In genomic region chr4:77449996-77450395, GRCh38 we compare ENCODE assay signal across 21 cellular contexts.
DNase-seq lines count a peak whose midpoint lies in the region; ATAC-seq and TF ChIP-seq lines count a peak whose summit lies in the region.
"Had no signal": no experiment of that assay in that cellular context is flagged by ENCODE, and none has a peak within 500 bp of the region (broad histone marks: within the 10 kb centered on the region; RNA-seq: fewer than 3 reads in every experiment).

No MANE protein-coding gene starts in this region.

- H4K20me1 ChIP-seq in SK-N-SH (ENCODE audit: insufficient read depth): no peaks in the 10 kb centered on the region
- H4K20me1 ChIP-seq: BLaER1 had no signal

- no peaks in the 10 kb centered on the region for H3K36me3 ChIP-seq in SK-N-SH (replicated peaks in 1 of 2; ENCODE audit: control insufficient read depth in 1 of 2, insufficient read depth in 2 of 2, low read length in 1 of 2)
- no peaks in the 10 kb centered on the region for H3K36me3 ChIP-seq in mesenchymal stem cell (ENCODE audit: control insufficient read depth in 1 of 2, insufficient read depth in 2 of 2, low read depth in 1 of 2, low read length in 2 of 2)
- H3K36me3 ChIP-seq: BLaER1 had no signal

- no peaks in the 10 kb centered on the region for H3K9me2 ChIP-seq in SK-N-SH

- H3K4ac ChIP-seq in mesenchymal stem cell (ENCODE audit: low read depth in 1 of 2, low read length in 2 of 2): no peak overlapping the region

- TF ChIP-seq EP300 in SK-N-SH (IDR thresholded peaks at IDR 0.05; ENCODE audit: borderline replicate concordance in 1 of 2, low read depth in 1 of 2, low read length in 1 of 2): no peak
- no peak for TF ChIP-seq EP300 in Ishikawa (IDR thresholded peaks at IDR 0.05; ENCODE audit: borderline replicate concordance)

- H4K91ac ChIP-seq in mesenchymal stem cell (ENCODE audit: low read length): no peak overlapping the region

- H3K4me2 ChIP-seq in SK-N-SH: no peak overlapping the region
- H3K4me2 ChIP-seq in mesenchymal stem cell (ENCODE audit: low read length, poor library complexity, severe bottlenecking): no peak overlapping the region
- H3K4me2 ChIP-seq: BLaER1 had no signal

- DNase-seq in SK-N-SH (no peak), fibroblast of pulmonary artery (ENCODE audit: low read depth) (peak; percentile 13), mesenchymal stem cell (no peak), SW 1271 (lab: John Stamatoyannopoulos, UW) (no peak)
- DNase-seq: Caco-2; CD4-positive, CD25-positive, alpha-beta regulatory T cell; CD8-positive, alpha-beta T cell; DMS153; DMS79; EL; GDM1; H9 had no signal

- no peak overlapping the region for H3K23ac ChIP-seq in mesenchymal stem cell (ENCODE audit: low read length in 2 of 2)

- H2AK5ac ChIP-seq in mesenchymal stem cell (ENCODE audit: low read length, severe bottlenecking): no peak overlapping the region

- H2BK15ac ChIP-seq in mesenchymal stem cell (ENCODE audit: low read depth, poor library complexity, severe bottlenecking): no peak overlapping the region

- no peak overlapping the region for H3K4me3 ChIP-seq in SK-N-SH (ENCODE audit: low read depth in 2 of 2, low read length in 1 of 2)
- H3K4me3 ChIP-seq in fibroblast of pulmonary artery (replicated peaks; ENCODE audit: low read depth, low read length): no peak overlapping the region
- H3K4me3 ChIP-seq in mesenchymal stem cell (ENCODE audit: insufficient read depth in 1 of 2, low read depth in 1 of 2, low read length in 2 of 2): peak overlapping the region in 1 of 2 experiments; percentile 10
- H3K4me3 ChIP-seq: BLaER1, GM12878 had no signal

- H2BK5ac ChIP-seq in mesenchymal stem cell (ENCODE audit: low read depth, low read length, poor library complexity, severe bottlenecking): no peak overlapping the region

- H3K79me1 ChIP-seq in mesenchymal stem cell (replicated peaks; ENCODE audit: low read length, poor library complexity, severe bottlenecking): no peaks in the 10 kb centered on the region

- H2BK120ac ChIP-seq in mesenchymal stem cell (ENCODE audit: low read depth, low read length): no peak overlapping the region

- POLR2A ChIA-PET in SK-N-SH (lab: Yijun Ruan, JAX): no interaction called here

- no peaks in the 10 kb centered on the region for H3K9me3 ChIP-seq in SK-N-SH
- H3K9me3 ChIP-seq in mesenchymal stem cell (ENCODE audit: control insufficient read depth, low read length): no peaks in the 10 kb centered on the region
- H3K9me3 ChIP-seq: BLaER1, Caco-2 had no signal

- no peak overlapping the region for H4K8ac ChIP-seq in mesenchymal stem cell (ENCODE audit: low read length)

- no peak overlapping the region for H3K14ac ChIP-seq in mesenchymal stem cell (ENCODE audit: low read length in 2 of 2)

- CTCF ChIA-PET in SK-N-SH (lab: Yijun Ruan, JAX): interaction anchor here (1.1 to 1.4 kb wide), 2 partner anchors 17 to 92 kb away, joined by 3 read pairs; no protein-coding TSS in a partner anchor

- WGBS in SK-N-SH (ENCODE audit: low lambda C conversion rate): 1% methylated on average over 4 of the region's 4 CpGs
- WGBS in mesenchymal stem cell: 63% methylated on average over 3 of the region's 4 CpGs

- no peak overlapping the region for H3K9ac ChIP-seq in SK-N-SH
- H3K9ac ChIP-seq in mesenchymal stem cell (ENCODE audit: low read length): peak overlapping the region; percentile 44
- H3K9ac ChIP-seq: BLaER1 had no signal

- TF ChIP-seq RAD21 in SK-N-SH (IDR thresholded peaks at IDR 0.05; ENCODE audit: low read length) (no peak), Ishikawa (IDR thresholded peaks at IDR 0.05; ENCODE audit: low read depth) (no peak)

- H3F3A ChIP-seq in SK-N-SH (replicated peaks; ENCODE audit: insufficient read depth): no peaks in the 10 kb centered on the region

- H3K27ac ChIP-seq in SK-N-SH (ENCODE audit: low read depth in 2 of 2, low read length in 1 of 2) (no peak overlapping the region), mesenchymal stem cell (ENCODE audit: low read length, poor library complexity, severe bottlenecking) (no peak overlapping the region)
- H3K27ac ChIP-seq: 22Rv1, BLaER1, C4-2B had no signal

- H3K27me3 ChIP-seq in SK-N-SH (ENCODE audit: insufficient read depth) (no peaks in the 10 kb centered on the region), mesenchymal stem cell (ENCODE audit: control insufficient read depth in 1 of 2, insufficient read depth in 1 of 2, low read length in 2 of 2) (peaks cover 0 to 34% of the 10 kb centered on the region in 2 experiments)
- H3K27me3 ChIP-seq: BLaER1 had no signal

- TF ChIP-seq CTCF in SK-N-SH (IDR thresholded peaks at IDR 0.05) (no peak), fibroblast of pulmonary artery (IDR thresholded peaks at IDR 0.05; ENCODE audit: low read length, missing control alignments) (no peak)

- H2BK12ac ChIP-seq in mesenchymal stem cell (ENCODE audit: low read length in 2 of 2): no peak overlapping the region

- ATAC-seq in SK-N-SH treated with all-trans-retinoic acid at 6 μM for 48 hours (no peak), HG03520 (IDR thresholded peaks at IDR 0.05; ENCODE audit: unreplicated experiment) (no peak), HG02884 (IDR thresholded peaks at IDR 0.05; ENCODE audit: unreplicated experiment) (no peak)
- ATAC-seq: CD8-positive, alpha-beta T cell; GM12878; HCT116 had no signal

- no peaks in the 10 kb centered on the region for H3K4me1 ChIP-seq in SK-N-SH (ENCODE audit: control insufficient read depth in 1 of 2, insufficient read depth in 2 of 2, low read depth in 1 of 2, low read length in 1 of 2)
- no peaks in the 10 kb centered on the region for H3K4me1 ChIP-seq in mesenchymal stem cell (ENCODE audit: control insufficient read depth, insufficient read depth, low read depth, low read length)
- H3K4me1 ChIP-seq: BLaER1, Caco-2 had no signal

- H2AFZ ChIP-seq in SK-N-SH (ENCODE audit: low read depth): no peak overlapping the region
- no peak overlapping the region for H2AFZ ChIP-seq in mesenchymal stem cell (ENCODE audit: low read depth, low read length)

- no peaks in the 10 kb centered on the region for H3K79me2 ChIP-seq in SK-N-SH (ENCODE audit: insufficient read depth)

- H3K18ac ChIP-seq in mesenchymal stem cell (ENCODE audit: low read depth in 1 of 2, low read length in 2 of 2): no peak overlapping the region

TF ChIP-seq in SK-N-SH treated with all-trans-retinoic acid at 6 μM for 48 hours, 23 proteins besides CTCF, POLR2A, EP300 and RAD21:
- TF ChIP-seq ZNF70 (CRISPR knock-in tag; IDR thresholded peaks at IDR 0.05) (no peak), ZNF565 (CRISPR knock-in tag; conservative IDR thresholded peaks at IDR 0.05; ENCODE audit: low read depth) (no peak), TCF4 (CRISPR knock-in tag; IDR thresholded peaks at IDR 0.05; ENCODE audit: borderline replicate concordance) (no peak), ISL1 (CRISPR knock-in tag; IDR thresholded peaks at IDR 0.05) (no peak)

TF ChIP-seq in Ishikawa, 13 proteins besides CTCF, POLR2A, EP300 and RAD21:
- TF ChIP-seq REST (IDR thresholded peaks at IDR 0.05; ENCODE audit: low read depth) (peak; percentile 41; the same call in 1 of the 2 replicates), ZBTB7A (IDR thresholded peaks at IDR 0.05; ENCODE audit: low read depth) (no peak)
TF ChIP-seq in Ishikawa: peak in this region for 1.
